18 cellular contexts compared by ENCODE assay signal in genomic region chr14:22416193-22416592, GRCh38.
DNase-seq lines count a peak whose midpoint lies in the region; ATAC-seq and TF ChIP-seq lines count a peak whose summit lies in the region.
"Had no signal": no experiment of that assay in that cellular context is flagged by ENCODE, and none has a peak within 500 bp of the region (broad histone marks: within the 10 kb centered on the region; RNA-seq: fewer than 3 reads in every experiment).

No MANE protein-coding gene starts in this region.

- H3K4me3 Mint-ChIP-seq in GM23338 (no peak overlapping the region), nephron progenitor cell (no peak overlapping the region)
- H3K4me3 Mint-ChIP-seq: CD4-positive, CD25-positive, alpha-beta regulatory T cell; CD8-positive, alpha-beta T cell had no signal

- 0 out of 2 replicates have a peak overlapping the region, but pooled peaks have one; percentile 66 for H2AFZ ChIP-seq in GM23338
- no peak overlapping the region for H2AFZ ChIP-seq in trophoblast cell (ENCODE audit: insufficient read depth, low read length, poor library complexity)
- H2AFZ ChIP-seq: GM23248 had no signal

- H3K9me3 ChIP-seq in SJCRH30 (replicated peaks) = no peaks in the 10 kb centered on the region
- H3K9me3 ChIP-seq in trophoblast cell (ENCODE audit: insufficient read depth, low read depth, low read length) = no peaks in the 10 kb centered on the region
- H3K9me3 ChIP-seq: A549, Caco-2, HAP-1 had no signal

- H3K27ac Mint-ChIP-seq in GM23338 (no peak overlapping the region), nephron progenitor cell (peak overlapping the region; percentile 9)
- H3K27ac Mint-ChIP-seq: CD4-positive, CD25-positive, alpha-beta regulatory T cell; CD8-positive, alpha-beta T cell had no signal

- H3K4me1 ChIP-seq in GM23338 (ENCODE audit: insufficient read depth) (peaks cover 6% of the 10 kb centered on the region), SJCRH30 (peaks cover 27% of the 10 kb centered on the region), trophoblast cell (ENCODE audit: control insufficient read depth in 1 of 2, insufficient read depth in 2 of 2, low read length in 2 of 2) (peaks cover 0 to 4% of the 10 kb centered on the region in 2 experiments)
- H3K4me1 ChIP-seq: A549, Caco-2, HAP-1 had no signal

- H3K4me1 Mint-ChIP-seq in GM23338 = peaks cover 31% of the 10 kb centered on the region
- H3K4me1 Mint-ChIP-seq in nephron progenitor cell = peaks cover 39% of the 10 kb centered on the region
- H3K4me1 Mint-ChIP-seq: CD4-positive, CD25-positive, alpha-beta regulatory T cell had no signal

- no peak overlapping the region for H4K91ac ChIP-seq in trophoblast cell (ENCODE audit: low read depth, low read length)

- no peak overlapping the region for H4K12ac ChIP-seq in trophoblast cell (ENCODE audit: low read depth, low read length)

- TF ChIP-seq POLR2A in GM18505 (IDR thresholded peaks at IDR 0.05; ENCODE audit: borderline replicate concordance, extremely low read depth, insufficient read depth, insufficient read length) = no peak

- H3K4ac ChIP-seq in trophoblast cell (ENCODE audit: low read depth, low read length) = no peak overlapping the region

- no peaks in the 10 kb centered on the region for H3F3A ChIP-seq in GM23338 (replicated peaks; ENCODE audit: low read depth)

- no peak overlapping the region for H3K4me2 ChIP-seq in GM23338
- no peak overlapping the region for H3K4me2 ChIP-seq in trophoblast cell (ENCODE audit: low read length)
- H3K4me2 ChIP-seq: A549 had no signal

- H3K36me3 Mint-ChIP-seq in GM23338 (ENCODE audit: low read depth) (no peaks in the 10 kb centered on the region), nephron progenitor cell (ENCODE audit: low read depth) (no peaks in the 10 kb centered on the region)
- H3K36me3 Mint-ChIP-seq: CD4-positive, CD25-positive, alpha-beta regulatory T cell; CD8-positive, alpha-beta T cell had no signal

- no peaks in the 10 kb centered on the region for H3K27me3 ChIP-seq in GM23338 (ENCODE audit: insufficient read depth)
- no peaks in the 10 kb centered on the region for H3K27me3 ChIP-seq in SJCRH30
- H3K27me3 ChIP-seq in trophoblast cell (ENCODE audit: insufficient read depth, low read length) = no peaks in the 10 kb centered on the region

- no peaks in the 10 kb centered on the region; the same call in 1 of the 2 replicates for H3K9me2 ChIP-seq in GM23338 (ENCODE audit: insufficient read depth)

- H3K4me3 ChIP-seq in GM23338 = no peak overlapping the region
- H3K4me3 ChIP-seq in SJCRH30 = no peak overlapping the region
- no peak overlapping the region for H3K4me3 ChIP-seq in trophoblast cell (ENCODE audit: low read depth, low read length)
- H3K4me3 ChIP-seq: A549, GM23248, HAP-1 had no signal

- H3K36me3 ChIP-seq in GM23338 (ENCODE audit: insufficient read depth) (no peaks in the 10 kb centered on the region), SJCRH30 (no peaks in the 10 kb centered on the region), trophoblast cell (ENCODE audit: control insufficient read depth in 1 of 2, insufficient read depth in 2 of 2, low read length in 2 of 2) (no peaks in the 10 kb centered on the region)
- H3K36me3 ChIP-seq: HAP-1 had no signal

- DNase-seq in GM23338 (ENCODE audit: low spot score) = no peak
- peak; percentile 44 to 55 for DNase-seq in SJCRH30
- DNase-seq in left kidney (ENCODE audit: low read depth, low spot score) = peak; percentile 40
- no peak for DNase-seq in nephron progenitor cell
- DNase-seq in trophoblast cell = no peak
- no peak for DNase-seq in NCI-H748 (lab: John Stamatoyannopoulos, UW; ENCODE audit: unreplicated experiment)
- DNase-seq: 8988T; C1 segment of cervical spinal cord; Caco-2; CD4-positive, CD25-positive, alpha-beta regulatory T cell; CD8-positive, alpha-beta T cell; DMS153; DND-41; GM23248 had no signal

- WGBS in trophoblast cell (ENCODE audit: extremely low coverage, insufficient coverage, insufficient read length) = no CpG with 5 or more reads among the region's 2 CpGs

- H3K27ac ChIP-seq in GM23338 (ENCODE audit: low read depth) = no peak overlapping the region
- H3K27ac ChIP-seq in SJCRH30 = peak overlapping the region; percentile 22; the same call in 1 of the 2 replicates
- no peak overlapping the region for H3K27ac ChIP-seq in trophoblast cell (ENCODE audit: low read depth, low read length)
- H3K27ac ChIP-seq: A549, GM23248 had no signal

- no peak overlapping the region for H4K8ac ChIP-seq in trophoblast cell (ENCODE audit: low read depth, low read length)

- no peaks in the 10 kb centered on the region for H3K9me3 Mint-ChIP-seq in GM23338
- peaks cover 6% of the 10 kb centered on the region for H3K9me3 Mint-ChIP-seq in nephron progenitor cell
- H3K9me3 Mint-ChIP-seq: CD4-positive, CD25-positive, alpha-beta regulatory T cell; CD8-positive, alpha-beta T cell had no signal

- ATAC-seq in GM23338 = no peak
- no peak for ATAC-seq in HG02884 (IDR thresholded peaks at IDR 0.05; ENCODE audit: unreplicated experiment)
- ATAC-seq in GM18505 (IDR thresholded peaks at IDR 0.05; ENCODE audit: unreplicated experiment) = no peak
- ATAC-seq: A549; CD8-positive, alpha-beta T cell had no signal

- H3K9ac ChIP-seq in trophoblast cell (ENCODE audit: low read length) = no peak overlapping the region
- H3K9ac ChIP-seq: GM23248 had no signal

- H2BK12ac ChIP-seq in trophoblast cell (ENCODE audit: low read length) = no peak overlapping the region

- no peak for TF ChIP-seq CTCF in GM23338 (conservative IDR thresholded peaks at IDR 0.05; ENCODE audit: low read depth in 2 of 2)
- TF ChIP-seq CTCF in nephron progenitor cell (IDR thresholded peaks at IDR 0.05) = no peak

- no peak overlapping the region for H3K14ac ChIP-seq in trophoblast cell (ENCODE audit: low read length)

- H2BK120ac ChIP-seq in trophoblast cell (ENCODE audit: insufficient read depth, low read length, poor library complexity) = no peak overlapping the region

- no peaks in the 10 kb centered on the region for H3K79me2 ChIP-seq in GM23338 (replicated peaks; ENCODE audit: insufficient read depth)
- no peaks in the 10 kb centered on the region for H3K79me2 ChIP-seq in trophoblast cell (ENCODE audit: control insufficient read depth, insufficient read depth, low read length, poor library complexity)

- no peak overlapping the region for H2AK5ac ChIP-seq in trophoblast cell (ENCODE audit: low read length)

- no peaks in the 10 kb centered on the region for H4K20me1 ChIP-seq in GM23338 (replicated peaks; ENCODE audit: insufficient read depth)

- no peaks in the 10 kb centered on the region for H3K79me1 ChIP-seq in trophoblast cell (ENCODE audit: low read length)

- H2BK5ac ChIP-seq in trophoblast cell (ENCODE audit: low read depth, low read length, poor library complexity) = no peak overlapping the region

- H3K23ac ChIP-seq in trophoblast cell (ENCODE audit: low read length) = no peak overlapping the region

- H3K27me3 Mint-ChIP-seq in GM23338 (ENCODE audit: insufficient read depth, low read depth, poor library complexity) (no peaks in the 10 kb centered on the region), nephron progenitor cell (ENCODE audit: low read depth, poor library complexity) (no peaks in the 10 kb centered on the region)
- H3K27me3 Mint-ChIP-seq: CD4-positive, CD25-positive, alpha-beta regulatory T cell had no signal

- no peak overlapping the region for H3K18ac ChIP-seq in trophoblast cell (ENCODE audit: low read length)

TF ChIP-seq in GM23338, 12 proteins besides CTCF, POLR2A, EP300 and RAD21:
- no peak for TF ChIP-seq ZNF331 (CRISPR knock-in tag; IDR thresholded peaks at IDR 0.05; ENCODE audit: low read depth)

Comparison
In these comparisons a context has a peak if more than half of its experiments do, and no peak if none do; other contexts are left out.
1. DNase-seq: peak in SJCRH30 (2 of 2) and left kidney (single experiment); none in GM23338 (single experiment), nephron progenitor cell (single experiment), trophoblast cell (0 of 2) and NCI-H748 (single experiment).